In the genomic region with DNA sequence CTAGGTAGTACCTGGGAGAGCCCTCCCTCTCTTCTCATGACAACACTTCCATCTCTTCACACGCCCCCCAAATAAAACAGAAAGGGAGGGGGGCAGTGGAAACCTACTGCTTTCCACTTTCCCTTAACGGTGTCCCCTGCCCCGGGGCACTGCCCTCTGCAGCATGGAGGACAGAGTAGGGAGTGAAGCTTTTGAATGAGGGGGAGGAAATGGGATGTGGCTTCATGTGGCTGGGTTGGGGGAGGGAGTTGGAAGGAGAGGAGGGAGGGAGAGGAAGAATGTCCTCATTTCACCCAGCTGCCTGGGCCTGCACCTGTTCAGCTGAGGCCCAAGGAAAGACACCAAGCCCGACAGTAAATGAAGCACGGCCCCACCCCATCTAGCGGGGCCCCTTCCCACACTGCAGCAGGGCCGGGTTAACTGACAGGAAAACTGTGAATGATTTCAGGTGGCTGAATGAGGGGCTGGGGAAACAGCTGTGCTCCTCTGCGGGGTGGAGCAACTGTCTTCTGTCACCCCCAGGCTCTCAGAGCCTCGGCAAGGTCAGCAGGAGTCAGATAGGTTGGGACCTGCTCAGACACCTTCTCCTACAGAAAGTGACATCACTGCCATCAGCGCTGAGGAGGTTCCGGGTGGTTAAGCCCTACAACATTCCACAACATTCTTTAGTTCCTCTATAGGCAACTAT, we compare ENCODE assay signal across 9 cellular contexts. TPM values are rescaled to one million over a fixed set of nuclear protein-coding genes. Genes with fewer than 3 reads are reported as not detected.
A peak's percentile ranks its signal among the peaks of the same experiment; 100 is the strongest.
DNase-seq lines count a peak whose midpoint lies in the region; ATAC-seq, FAIRE-seq and TF ChIP-seq lines count a peak whose summit lies in the region.
"Had no signal": no experiment of that assay in that cellular context is flagged by ENCODE, and none has a peak within 500 bp of the region (broad histone marks: within the 10 kb centered on the region; RNA-seq: fewer than 3 reads in every experiment).

No MANE protein-coding gene starts in this region.

- FAIRE-seq in GM12892 (lab: Jason Lieb, UNC): peak; percentile 89
- FAIRE-seq in HepG2 (lab: Jason Lieb, UNC): no peak

- H3K4me1 ChIP-seq in KMS-11 (ENCODE audit: low read depth, poor library complexity, severe bottlenecking) (peaks cover 24% of the 10 kb centered on the region), HepG2 (ENCODE audit: insufficient read depth, low read length) (peaks cover 15% of the 10 kb centered on the region)

- H3K9me3 Mint-ChIP-seq in activated CD4-positive, alpha-beta T cell treated with anti-CD3 and anti-CD28 coated beads, Interleukin-2, amount 10 ng/mL, durations not matched to agents 7 days and 5 days: peaks cover 3% of the 10 kb centered on the region

- POLR2A ChIA-PET in activated CD4-positive, alpha-beta T cell treated with anti-CD3 and anti-CD28 coated beads, Interleukin-2, amount 10 ng/mL, durations not matched to agents 7 days and 5 days (lab: Charles Lee): interaction anchor here (0.6 to 1.0 kb wide), 3 partner anchors 32 to 68 kb away, joined by 3 read pairs; a partner anchor contains a TSS
- POLR2A ChIA-PET in HepG2 (lab: Yijun Ruan, JAX): no interaction called here

- peak; percentile 58 for ATAC-seq in HepG2
- no peak for ATAC-seq in HG03439 (IDR thresholded peaks at IDR 0.05; ENCODE audit: unreplicated experiment)
- ATAC-seq: Panc1 had no signal

- no peaks in the 10 kb centered on the region for H3K36me3 ChIP-seq in KMS-11 (ENCODE audit: insufficient read depth)
- H3K36me3 ChIP-seq in HepG2 (replicated peaks in 1 of 2; ENCODE audit: control insufficient read depth in 1 of 2, insufficient read depth in 2 of 2, low read length in 2 of 2): no peaks in the 10 kb centered on the region

- H3K9ac ChIP-seq in KMS-11 (peak overlapping the region; percentile 42), HepG2 (ENCODE audit: insufficient read depth, low read depth, low read length) (no peak overlapping the region)

- CTCF ChIA-PET in activated CD4-positive, alpha-beta T cell treated with anti-CD3 and anti-CD28 coated beads, Interleukin-2, amount 10 ng/mL, durations not matched to agents 7 days and 5 days (lab: Charles Lee): interaction anchor here (0.5 to 3.7 kb wide), 9 partner anchors 9 to 223 kb away, joined by 3 to 11 read pairs (median 4); a partner anchor contains a TSS
- CTCF ChIA-PET in HepG2 (lab: Yijun Ruan, JAX; ENCODE audit: low intra/inter-chr PET ratio, low total read pairs): no interaction called here

- no peaks in the 10 kb centered on the region for H4K20me1 ChIP-seq in KMS-11 (ENCODE audit: insufficient read depth)
- no peaks in the 10 kb centered on the region for H4K20me1 ChIP-seq in HepG2 (ENCODE audit: insufficient read depth, low read length)

- no peak for TF ChIP-seq RAD21 in HepG2 (CRISPR knock-in tag; IDR thresholded peaks at IDR 0.05)

- in situ Hi-C loops in HepG2 (cut with HindIII; ENCODE audit: extremely low pct_ligation_motif_present, low pct_unique_long_range_greater_than_20kb): no loop called here
- in situ Hi-C loops in GM13977 (cut with MboI; ENCODE audit: low pct_unique_long_range_greater_than_20kb, low sequenced_read_pairs, unreplicated experiment): no loop called here

- H3K4me3 ChIP-seq in KMS-11 (IDR thresholded peaks at IDR 0.05; ENCODE audit: insufficient read depth, low read depth, low read length): no peak overlapping the region
- H3K4me3 ChIP-seq in HepG2 (replicated peaks in 1 of 3; ENCODE audit: insufficient read depth in 1 of 3, low read depth in 2 of 3, low read length in 3 of 3): no peak overlapping the region

- H3K27me3 Mint-ChIP-seq in activated CD4-positive, alpha-beta T cell treated with anti-CD3 and anti-CD28 coated beads, Interleukin-2, amount 10 ng/mL, durations not matched to agents 7 days and 5 days: no peaks in the 10 kb centered on the region

- no TSS peak for BruUV-seq in HepG2 (replicated peaks; lab: Mats Ljungman, UMichigan)

- peak; percentile 36; the same call in 1 of the 2 replicates for TF ChIP-seq POLR2A in GM12892 (IDR thresholded peaks at IDR 0.05; ENCODE audit: low read depth, low read length)
- TF ChIP-seq POLR2A in HepG2 (IDR thresholded peaks at IDR 0.05; ENCODE audit: insufficient read depth in 1 of 2, low read depth in 2 of 2, low read length in 2 of 2): no peak

- H2AFZ ChIP-seq in KMS-11 (ENCODE audit: low read depth) (peak overlapping the region; percentile 75), HepG2 (ENCODE audit: low read length) (no peak overlapping the region)

- H3K27ac Mint-ChIP-seq in activated CD4-positive, alpha-beta T cell treated with anti-CD3 and anti-CD28 coated beads, Interleukin-2, amount 10 ng/mL, durations not matched to agents 7 days and 5 days: peak overlapping the region; percentile 93

- peak overlapping the region; percentile 77 for H3K4me2 ChIP-seq in KMS-11
- no peak overlapping the region for H3K4me2 ChIP-seq in HepG2 (ENCODE audit: low read depth, low read length)

- H3K4me3 Mint-ChIP-seq in activated CD4-positive, alpha-beta T cell treated with anti-CD3 and anti-CD28 coated beads, Interleukin-2, amount 10 ng/mL, durations not matched to agents 7 days and 5 days: peak overlapping the region; percentile 59

- 33% methylated on average over 7 of the region's 11 CpGs for WGBS in HepG2 (ENCODE audit: low lambda C conversion rate)

- peaks cover 49% of the 10 kb centered on the region for H3K36me3 Mint-ChIP-seq in activated CD4-positive, alpha-beta T cell treated with anti-CD3 and anti-CD28 coated beads, Interleukin-2, amount 10 ng/mL, durations not matched to agents 7 days and 5 days (ENCODE audit: low read depth)

- H3K9me3 ChIP-seq in HepG2 (ENCODE audit: low read length): no peaks in the 10 kb centered on the region

- TF ChIP-seq CTCF in KMS-11 (conservative IDR thresholded peaks at IDR 0.05; ENCODE audit: low read depth, low read length) (no peak), HepG2 (CRISPR knock-in tag; IDR thresholded peaks at IDR 0.05) (no peak), GM13977 (IDR thresholded peaks at IDR 0.05; ENCODE audit: extremely low read depth, insufficient read depth, missing control alignments) (no peak)

- H3K27ac ChIP-seq in KMS-11: peak overlapping the region; percentile 70
- no peak overlapping the region for H3K27ac ChIP-seq in HepG2 (ENCODE audit: extremely low read length, insufficient read depth, low read length)

- H3K79me2 ChIP-seq in KMS-11 (ENCODE audit: insufficient read depth, low read depth) (no peaks in the 10 kb centered on the region), HepG2 (ENCODE audit: insufficient read depth, low read length) (no peaks in the 10 kb centered on the region)

- intact Hi-C loops in HepG2 (cut with micrococcal nuclease; ENCODE audit: unreplicated experiment): no loop called here

- H3K27me3 ChIP-seq in KMS-11 (ENCODE audit: insufficient read depth, low read depth) (no peaks in the 10 kb centered on the region), HepG2 (ENCODE audit: control insufficient read depth in 1 of 2, insufficient read depth in 2 of 2, low read length in 2 of 2) (no peaks in the 10 kb centered on the region)

- TF ChIP-seq EP300 in HepG2 (IDR thresholded peaks at IDR 0.05; ENCODE audit: low read depth in 2 of 2, low read length in 2 of 2) (no peak), HepG2 (CRISPR knock-in tag; IDR thresholded peaks at IDR 0.05; ENCODE audit: borderline replicate concordance) (no peak)

- H3K4me1 Mint-ChIP-seq in activated CD4-positive, alpha-beta T cell treated with anti-CD3 and anti-CD28 coated beads, Interleukin-2, amount 10 ng/mL, durations not matched to agents 7 days and 5 days: peaks cover 76% of the 10 kb centered on the region

- no peak for DNase-seq in GM12892 (ENCODE audit: insufficient read length)
- peak; percentile 45 for DNase-seq in activated CD4-positive, alpha-beta T cell treated with anti-CD3 and anti-CD28 coated beads, Interleukin-2, amount 10 ng/mL, durations not matched to agents 7 days and 5 days
- no peak for DNase-seq in HepG2 (ENCODE audit: low spot score)
- DNase-seq in GM13977 (ENCODE audit: low spot score): no peak
- no peak for DNase-seq in DMS114 treated with DMSO at 0.1 percent for 48 hours (lab: John Stamatoyannopoulos, UW; ENCODE audit: unreplicated experiment)
- DNase-seq in NCI-H748 treated with DMSO at 0.1 percent for 48 hours (lab: John Stamatoyannopoulos, UW): no peak

TF ChIP-seq in HepG2, 621 proteins besides CTCF, POLR2A, EP300 and RAD21 (continues in another document):
- TF ChIP-seq RXRA (CRISPR knock-in tag; IDR thresholded peaks at IDR 0.05): 0 out of 2 replicates have a peak, but pooled peaks have one; percentile 21
- no peak for TF ChIP-seq RNF2 (conservative IDR thresholded peaks at IDR 0.05; ENCODE audit: low read depth)
- TF ChIP-seq MXI1 (IDR thresholded peaks at IDR 0.05; ENCODE audit: borderline replicate concordance, low read depth, low read length): no peak

RNA-seq across cellular contexts. Expression of a gene that starts 40.0 kb away (rescaled TPM):
- polyA plus RNA-seq in GM12892 (2012; ENCODE audit: missing spikeins): 11.4 TPM
- 10 to 100 TPM; 53.2 to 60.2 TPM for total RNA-seq in activated CD4-positive, alpha-beta T cell treated with anti-CD3 and anti-CD28 coated beads, Interleukin-2, amount 10 ng/mL, durations not matched to agents 7 days and 5 days
- total RNA-seq in HepG2 (2016; rRNA removed; fragmentation: Illumina TruSeq; extraction: Trizol): 20.2 and 25.2 TPM in 2 replicates
- total RNA-seq in HepG2 (2016; cell fraction: cytosol; rRNA removed; fragmentation: Illumina TruSeq; extraction: Trizol; ENCODE audit: low read depth): 5.3 and 5.6 TPM in 2 replicates
- total RNA-seq in HepG2 (2016; cell fraction: insoluble cytoplasmic fraction; rRNA removed; fragmentation: Illumina TruSeq; extraction: Trizol): 18.4 and 26.1 TPM in 2 replicates
- total RNA-seq in HepG2 (2016; cell fraction: membrane; rRNA removed; fragmentation: Illumina TruSeq; extraction: Trizol): 7.7 and 11.1 TPM in 2 replicates
- total RNA-seq in HepG2 (2016; cell fraction: nucleus; rRNA removed; fragmentation: Illumina TruSeq; extraction: Trizol): 25.6 and 26.1 TPM in 2 replicates
- polyA plus RNA-seq in HepG2 (2011; rRNA removed): 23.8 and 25.8 TPM in 2 replicates
- polyA plus RNA-seq in HepG2 (2011; cell fraction: cytosol; rRNA removed): 14.5 and 19.7 TPM in 2 replicates
- 30.8 and 36.5 TPM in 2 replicates for polyA plus RNA-seq in HepG2 (2011; cell fraction: nucleus; rRNA removed)
- polyA plus RNA-seq in HepG2 (2012): 8.9 and 11.5 TPM in 2 replicates
- polyA plus RNA-seq in HepG2 (2016; cell fraction: cytosol; fragmentation: Illumina TruSeq; extraction: Trizol; ENCODE audit: low read depth): 2.2 and 2.4 TPM in 2 replicates
- polyA plus RNA-seq in HepG2 (2016; cell fraction: insoluble cytoplasmic fraction; fragmentation: Illumina TruSeq; extraction: Trizol; ENCODE audit: low read depth): 11.5 and 15.5 TPM in 2 replicates
- polyA plus RNA-seq in HepG2 (2016; cell fraction: membrane; fragmentation: Illumina TruSeq; extraction: Trizol; ENCODE audit: low read depth): 2.5 and 3.1 TPM in 2 replicates
- polyA plus RNA-seq in HepG2 (2016; cell fraction: nucleus; fragmentation: Illumina TruSeq; extraction: Trizol; ENCODE audit: insufficient read depth, low read depth): 23.7 and 26.1 TPM in 2 replicates
- polyA minus RNA-seq in HepG2 (2011; rRNA and poly(A)+ RNA removed; ENCODE audit: low replicate concordance): 73.6 and 87.5 TPM in 2 replicates
- 12.6 and 13.8 TPM in 2 replicates for polyA minus RNA-seq in HepG2 (2011; cell fraction: cytosol; rRNA and poly(A)+ RNA removed)
- 74.5 and 84.5 TPM in 2 replicates for polyA minus RNA-seq in HepG2 (2011; cell fraction: nucleus; rRNA and poly(A)+ RNA removed)
